8 cellular contexts compared by ENCODE assay signal in genomic region chr6:157762636-157763035, GRCh38.
DNase-seq lines count a peak whose midpoint lies in the region; ATAC-seq, FAIRE-seq and TF ChIP-seq lines count a peak whose summit lies in the region.

No MANE protein-coding gene starts in this region.

- intact Hi-C loops in activated T-helper 2 cell treated with anti-CD3 and anti-CD28 coated beads, Interferon-gamma antibody, Interleukin-2, Interleukin-4, amounts not matched to agents 10 μg/mL and 5 μg/mL and 100 μg/mL, durations not matched to agents 14 hours and 24 hours and 36 hours (cut with micrococcal nuclease) = loop anchor here (5.0 kb wide), 2 partner anchors 300 to 445 kb away; no protein-coding TSS in a partner anchor
- intact Hi-C loops in HepG2 (cut with micrococcal nuclease; ENCODE audit: unreplicated experiment) = loop anchor here (5.0 kb wide), 1 partner anchor 35 kb away; no protein-coding TSS in a partner anchor

- peaks cover 21% of the 10 kb centered on the region for H3K27me3 Mint-ChIP-seq in activated T-helper 2 cell treated with anti-CD3 and anti-CD28 coated beads, Interferon-gamma antibody, Interleukin-2, Interleukin-4, amounts not matched to agents 10 μg/mL and 5 μg/mL and 100 μg/mL, durations not matched to agents 14 hours and 24 hours and 36 hours (ENCODE audit: low read depth)

- no peak for FAIRE-seq in HepG2 (lab: Jason Lieb, UNC)

- BruUV-seq in HepG2 (replicated peaks; lab: Mats Ljungman, UMichigan) = no TSS peak

- H2AFZ ChIP-seq in HepG2 (ENCODE audit: low read length) = peak overlapping the region; percentile 45

- TF ChIP-seq RAD21 in HepG2 (CRISPR knock-in tag; IDR thresholded peaks at IDR 0.05) = no peak

- H3K27ac ChIP-seq in HepG2 (ENCODE audit: extremely low read length, insufficient read depth, low read length) = peak overlapping the region; percentile 9

- whole genome bisulfite sequencing in HepG2 (ENCODE audit: low lambda C conversion rate) = 11% methylated on average over 7 of the region's 7 CpGs

- H3K27me3 ChIP-seq in BJ (ENCODE audit: control insufficient read depth, insufficient read depth, low read length) (no peaks in the 10 kb centered on the region), HepG2 (ENCODE audit: control insufficient read depth in 1 of 2, insufficient read depth in 2 of 2, low read length in 2 of 2) (peaks cover 0 to 11% of the 10 kb centered on the region in 2 experiments; a peak in 3 of 5 replicates)

- no peaks in the 10 kb centered on the region for H3K36me3 Mint-ChIP-seq in activated T-helper 2 cell treated with anti-CD3 and anti-CD28 coated beads, Interferon-gamma antibody, Interleukin-2, Interleukin-4, amounts not matched to agents 10 μg/mL and 5 μg/mL and 100 μg/mL, durations not matched to agents 14 hours and 24 hours and 36 hours (ENCODE audit: low read depth)

- CTCF ChIA-PET in BJ (lab: Yijun Ruan, JAX) = interaction anchor here (0.5 to 5.8 kb wide), 5 partner anchors 41 to 324 kb away, joined by 3 to 30 read pairs (median 6); no protein-coding TSS in a partner anchor
- CTCF ChIA-PET in HepG2 (lab: Yijun Ruan, JAX; ENCODE audit: low intra/inter-chr PET ratio, low total read pairs) = no interaction called here

- ATAC-seq in HepG2 (peak; percentile 29), GM18517 (IDR thresholded peaks at IDR 0.05; ENCODE audit: unreplicated experiment) (no peak), HG02571 (IDR thresholded peaks at IDR 0.05; ENCODE audit: unreplicated experiment) (no peak)

- peak overlapping the region; percentile 95 for H3K4me2 ChIP-seq in HepG2 (ENCODE audit: low read depth, low read length)

- TF ChIP-seq EP300 in HepG2 (IDR thresholded peaks at IDR 0.05; ENCODE audit: low read depth in 2 of 2, low read length in 2 of 2) (no peak), HepG2 (CRISPR knock-in tag; IDR thresholded peaks at IDR 0.05; ENCODE audit: borderline replicate concordance) (no peak)

- no peaks in the 10 kb centered on the region for H3K36me3 ChIP-seq in BJ (ENCODE audit: control insufficient read depth, insufficient read depth, low read length)
- H3K36me3 ChIP-seq in HepG2 (replicated peaks in 1 of 2; ENCODE audit: control insufficient read depth in 1 of 2, insufficient read depth in 2 of 2, low read length in 2 of 2) = no peaks in the 10 kb centered on the region

- H3K27ac Mint-ChIP-seq in activated T-helper 2 cell treated with anti-CD3 and anti-CD28 coated beads, Interferon-gamma antibody, Interleukin-2, Interleukin-4, amounts not matched to agents 10 μg/mL and 5 μg/mL and 100 μg/mL, durations not matched to agents 14 hours and 24 hours and 36 hours = peak overlapping the region; percentile 42

- H3K9me3 Mint-ChIP-seq in activated T-helper 2 cell treated with anti-CD3 and anti-CD28 coated beads, Interferon-gamma antibody, Interleukin-2, Interleukin-4, amounts not matched to agents 10 μg/mL and 5 μg/mL and 100 μg/mL, durations not matched to agents 14 hours and 24 hours and 36 hours = no peaks in the 10 kb centered on the region

- peaks cover 67% of the 10 kb centered on the region for H3K4me1 ChIP-seq in HepG2 (ENCODE audit: insufficient read depth, low read length)

- no peak for DNase-seq in BJ (ENCODE audit: low read depth)
- peak; percentile 33 for DNase-seq in HT-29 (ENCODE audit: low spot score)
- no peak for DNase-seq in activated T-helper 2 cell treated with anti-CD3 and anti-CD28 coated beads, Interferon-gamma antibody, Interleukin-2, Interleukin-4, amounts not matched to agents 10 μg/mL and 5 μg/mL and 100 μg/mL, durations not matched to agents 14 hours and 24 hours and 36 hours (ENCODE audit: low spot score)
- peak; percentile 35 for DNase-seq in HepG2 (ENCODE audit: low spot score)
- DNase-seq in T1000 (lab: John Stamatoyannopoulos, UW) = no peak
- no peak for DNase-seq in NCI-H446 treated with DMSO at 0.1 percent for 48 hours (lab: John Stamatoyannopoulos, UW)

- TF ChIP-seq CTCF in BJ (IDR thresholded peaks at IDR 0.05; ENCODE audit: insufficient read depth, low read depth, low read length) (0 out of 2 replicates have a peak, but pooled peaks have one; percentile 6), HepG2 (CRISPR knock-in tag; IDR thresholded peaks at IDR 0.05) (peak; percentile 41; the same call in 1 of the 2 replicates)

- H3K9ac ChIP-seq in HepG2 (ENCODE audit: insufficient read depth, low read depth, low read length) = peak overlapping the region; percentile 66; the same call in 1 of the 2 replicates

- TF ChIP-seq POLR2A in HepG2 (IDR thresholded peaks at IDR 0.05; ENCODE audit: insufficient read depth in 1 of 2, low read depth in 2 of 2, low read length in 2 of 2) = no peak

- POLR2A ChIA-PET in BJ (lab: Charles Lee) = no interaction called here
- POLR2A ChIA-PET in HepG2 (lab: Yijun Ruan, JAX) = interaction anchor here (0.9 to 1.9 kb wide), 5 partner anchors 10 to 192 kb away, joined by 3 to 12 read pairs (median 5); no protein-coding TSS in a partner anchor

- H3K4me3 ChIP-seq in BJ (ENCODE audit: low read depth, low read length) (no peak overlapping the region), HepG2 (replicated peaks in 1 of 3; ENCODE audit: insufficient read depth in 1 of 3, low read depth in 2 of 3, low read length in 3 of 3) (peak overlapping the region; percentile 41 to 66 (median 51))

- no peaks in the 10 kb centered on the region for H3K79me2 ChIP-seq in HepG2 (ENCODE audit: insufficient read depth, low read length)

- H3K9me3 ChIP-seq in HepG2 (ENCODE audit: low read length) = no peaks in the 10 kb centered on the region

- in situ Hi-C loops in HepG2 (cut with HindIII; ENCODE audit: extremely low pct_ligation_motif_present, low pct_unique_long_range_greater_than_20kb) = no loop called here

- no peak overlapping the region for H3K4me3 Mint-ChIP-seq in activated T-helper 2 cell treated with anti-CD3 and anti-CD28 coated beads, Interferon-gamma antibody, Interleukin-2, Interleukin-4, amounts not matched to agents 10 μg/mL and 5 μg/mL and 100 μg/mL, durations not matched to agents 14 hours and 24 hours and 36 hours (ENCODE audit: low read depth)

- H3K4me1 Mint-ChIP-seq in activated T-helper 2 cell treated with anti-CD3 and anti-CD28 coated beads, Interferon-gamma antibody, Interleukin-2, Interleukin-4, amounts not matched to agents 10 μg/mL and 5 μg/mL and 100 μg/mL, durations not matched to agents 14 hours and 24 hours and 36 hours (ENCODE audit: low read depth) = peaks cover 69% of the 10 kb centered on the region

- no peaks in the 10 kb centered on the region for H4K20me1 ChIP-seq in HepG2 (ENCODE audit: insufficient read depth, low read length)

TF ChIP-seq in HepG2, 621 proteins besides CTCF, POLR2A, EP300 and RAD21 (continues in another document):
- TF ChIP-seq IKZF4 (CRISPR knock-in tag; IDR thresholded peaks at IDR 0.05; ENCODE audit: borderline replicate concordance, low read depth, not compliant biosample characterization) (no peak), PATZ1 (CRISPR knock-in tag; IDR thresholded peaks at IDR 0.05) (peak; percentile 22; the same call in 1 of the 2 replicates), ZNF619 (CRISPR knock-in tag; IDR thresholded peaks at IDR 0.05) (no peak), RORA (CRISPR knock-in tag; IDR thresholded peaks at IDR 0.05) (0 out of 2 replicates have a peak, but pooled peaks have one; percentile 54), POLR2AphosphoS2 (IDR thresholded peaks at IDR 0.05; ENCODE audit: low read depth, low read length) (no peak), SOX5 (CRISPR knock-in tag; IDR thresholded peaks at IDR 0.05; ENCODE audit: borderline replicate concordance) (peak; percentile 17; the same call in 1 of the 2 replicates), ZBTB49 (CRISPR knock-in tag; IDR thresholded peaks at IDR 0.05; ENCODE audit: borderline replicate concordance) (no peak), DR1 (CRISPR knock-in tag; IDR thresholded peaks at IDR 0.05) (no peak), PPARG (CRISPR knock-in tag; conservative IDR thresholded peaks at IDR 0.05) (0 out of 2 replicates have a peak, but pooled peaks have one; percentile 11), ZNF17 (CRISPR knock-in tag; IDR thresholded peaks at IDR 0.05) (no peak), HNF4G (IDR thresholded peaks at IDR 0.05; ENCODE audit: borderline replicate concordance, low read depth, low read length) (peak; percentile 17; the same call in 1 of the 2 replicates), HNF4G (CRISPR knock-in tag; IDR thresholded peaks at IDR 0.05; ENCODE audit: borderline replicate concordance, low read depth) (no peak), NR2F6 (IDR thresholded peaks at IDR 0.05) (no peak), NR2F6 (CRISPR knock-in tag; IDR thresholded peaks at IDR 0.05) (no peak)

Comparison
In these comparisons a context has a peak if more than half of its experiments do, and no peak if none do; other contexts are left out.
1. DNase-seq: peak in HT-29 (single experiment) and HepG2 (single experiment); none in BJ (single experiment), activated T-helper 2 cell treated with anti-CD3 and anti-CD28 coated beads, Interferon-gamma antibody, Interleukin-2, Interleukin-4, amounts not matched to agents 10 μg/mL and 5 μg/mL and 100 μg/mL, durations not matched to agents 14 hours and 24 hours and 36 hours (single experiment), T1000 (single experiment) and NCI-H446 treated with DMSO at 0.1 percent for 48 hours (single experiment).